Comparison of ENCODE assay signal across 8 cellular contexts in genomic region chr17:77110006-77110374, GRCh38. TPM values are rescaled to one million over a fixed set of nuclear protein-coding genes. Genes with fewer than 3 reads are reported as not detected.
DNase-seq lines count a peak whose midpoint lies in the region; ATAC-seq and TF ChIP-seq lines count a peak whose summit lies in the region.

No MANE protein-coding gene starts in this region.

- no peak; the same call in 1 of the 2 replicates for TF ChIP-seq CTCF in OCI-LY1 (IDR thresholded peaks at IDR 0.05; ENCODE audit: low read length)
- TF ChIP-seq CTCF in endothelial cell (IDR thresholded peaks at IDR 0.05; ENCODE audit: unreplicated experiment) = no peak

- H3K4me3 Mint-ChIP-seq in endothelial cell (ENCODE audit: unreplicated experiment) = peak overlapping the region; percentile 24

- no peaks in the 10 kb centered on the region for H4K20me1 ChIP-seq in OCI-LY1 (ENCODE audit: insufficient read depth, low read length)

- H3K27me3 ChIP-seq in OCI-LY1 (ENCODE audit: insufficient read depth, low read length) (no peaks in the 10 kb centered on the region), neuron (ENCODE audit: insufficient read depth, low read length) (no peaks in the 10 kb centered on the region)

- peaks cover 5% of the 10 kb centered on the region for H3K27me3 Mint-ChIP-seq in endothelial cell (ENCODE audit: unreplicated experiment)

- peaks cover 29% of the 10 kb centered on the region for H3K4me1 ChIP-seq in OCI-LY1 (ENCODE audit: insufficient read depth, low read length, severe bottlenecking)
- H3K4me1 ChIP-seq in neuron (ENCODE audit: insufficient read depth, low read length) = peaks cover 12% of the 10 kb centered on the region

- ATAC-seq in GM18517 (IDR thresholded peaks at IDR 0.05; ENCODE audit: unreplicated experiment) (no peak), HG02970 (IDR thresholded peaks at IDR 0.05; ENCODE audit: low FRiP score, unreplicated experiment) (no peak)

- DNase-seq in COLO829 (ENCODE audit: low spot score) (peak; percentile 52), endothelial cell (ENCODE audit: low spot score) (peak; percentile 29), SIG-M5 treated with dmso at 0.1 percent for 504 hours (lab: John Stamatoyannopoulos, UW; ENCODE audit: unreplicated experiment) (no peak)
- no peak for DNase-seq in stimulated activated naive CD4-positive, alpha-beta T cell treated with Interleukin-2 at 50 U/mL for 16 hours (lab: John Stamatoyannopoulos, UW)

- no peaks in the 10 kb centered on the region for H3K9me3 Mint-ChIP-seq in endothelial cell (ENCODE audit: unreplicated experiment)

- H3K79me2 ChIP-seq in OCI-LY1 (ENCODE audit: insufficient read depth, low read length) = no peaks in the 10 kb centered on the region

- H3K4me2 ChIP-seq in OCI-LY1 (ENCODE audit: low read length) = peak overlapping the region; percentile 32; the same call in 1 of the 2 replicates

- no peaks in the 10 kb centered on the region for H3K9me2 ChIP-seq in OCI-LY1 (ENCODE audit: low read depth, low read length)

- peaks cover 55% of the 10 kb centered on the region for H3K4me1 Mint-ChIP-seq in endothelial cell (ENCODE audit: unreplicated experiment)

- H3K27ac Mint-ChIP-seq in endothelial cell (ENCODE audit: unreplicated experiment) = peak overlapping the region; percentile 98

- no peaks in the 10 kb centered on the region for H3F3A ChIP-seq in OCI-LY1 (ENCODE audit: insufficient read depth, low read length)

- H3K36me3 Mint-ChIP-seq in endothelial cell (ENCODE audit: low read depth, unreplicated experiment) = peaks cover 3% of the 10 kb centered on the region

- no peak overlapping the region for H3K9ac ChIP-seq in OCI-LY1 (ENCODE audit: low read length)

- H3K36me3 ChIP-seq in OCI-LY1 (ENCODE audit: insufficient read depth, low read length) (no peaks in the 10 kb centered on the region; the same call in 1 of the 2 replicates), neuron (ENCODE audit: insufficient read depth, low read length) (no peaks in the 10 kb centered on the region)

- H3K27ac ChIP-seq in OCI-LY1 (ENCODE audit: low read depth, low read length, poor library complexity, severe bottlenecking) = no peak overlapping the region

- no peaks in the 10 kb centered on the region for H3K9me3 ChIP-seq in OCI-LY1 (ENCODE audit: low read length)
- H3K9me3 ChIP-seq in neuron (ENCODE audit: low read length) = no peaks in the 10 kb centered on the region

- H2AFZ ChIP-seq in OCI-LY1 (ENCODE audit: low read length) (no peak overlapping the region), neuron (ENCODE audit: low read depth, low read length) (peak overlapping the region; percentile 41)

- no peak overlapping the region for H3K4me3 ChIP-seq in OCI-LY1 (ENCODE audit: low read depth, low read length, poor library complexity, severe bottlenecking)
- H3K4me3 ChIP-seq in neuron (ENCODE audit: low read length) = peak overlapping the region; percentile 17

RNA-seq across cellular contexts. Expression of gene SEC14L1, which starts 30.8 kb away (rescaled TPM):
- total RNA-seq in endothelial cell (ENCODE audit: unreplicated experiment) = 315 TPM

Comparison
In these comparisons a context has a peak if more than half of its experiments do, and no peak if none do; other contexts are left out.
1. DNase-seq: peak in COLO829 (single experiment) and endothelial cell (single experiment); none in stimulated activated naive CD4-positive, alpha-beta T cell treated with Interleukin-2 at 50 U/mL for 16 hours (single experiment) and SIG-M5 treated with dmso at 0.1 percent for 504 hours (single experiment).